12 cellular contexts compared by ENCODE assay signal in the genomic region with DNA sequence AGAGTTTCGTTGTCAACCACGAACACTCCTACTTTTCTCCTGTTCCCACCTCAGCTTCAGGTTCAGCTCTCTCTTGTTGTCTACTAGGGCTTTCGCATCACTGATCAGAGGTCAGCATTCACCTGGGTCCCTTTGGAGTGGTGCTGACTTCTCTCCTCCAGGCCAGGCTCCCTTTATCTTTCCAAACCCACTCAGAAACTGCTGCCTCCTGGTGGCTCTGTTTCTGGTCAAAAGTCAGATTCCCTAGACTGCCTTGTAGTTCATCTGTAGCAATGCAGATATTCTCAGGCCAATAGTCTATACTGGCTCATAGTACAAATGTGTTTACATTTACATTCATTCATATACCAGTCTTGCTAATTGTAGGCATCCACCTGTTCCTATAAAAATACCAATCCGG. TPM values are rescaled to one million over a fixed set of nuclear protein-coding genes. Genes with fewer than 3 reads are reported as not detected.
DNase-seq lines count a peak whose midpoint lies in the region; ATAC-seq and TF ChIP-seq lines count a peak whose summit lies in the region.
"Had no signal": no experiment of that assay in that cellular context is flagged by ENCODE, and none has a peak within 500 bp of the region (broad histone marks: within the 10 kb centered on the region; RNA-seq: fewer than 3 reads in every experiment).

No MANE protein-coding gene starts in this region.

- no peak overlapping the region for H3K4me2 ChIP-seq in GM23248 (ENCODE audit: unreplicated experiment)
- H3K4me2 ChIP-seq: BLaER1 had no signal

- no peaks in the 10 kb centered on the region; the same call in 1 of the 2 replicates for H3K27me3 ChIP-seq in GM23248 (replicated peaks; ENCODE audit: insufficient read depth)
- no peaks in the 10 kb centered on the region for H3K27me3 ChIP-seq in ovary
- H3K27me3 ChIP-seq: BLaER1 had no signal

- H3K4me3 ChIP-seq in GM23248 (no peak overlapping the region), WI38 (ENCODE audit: low read depth, low read length) (no peak overlapping the region), ovary (no peak overlapping the region)
- H3K4me3 ChIP-seq: BLaER1 had no signal

- TF ChIP-seq POLR2A in ovary (IDR thresholded peaks at IDR 0.05), result no peak

- in situ Hi-C loops in GM23248 (cut with MboI), result no loop called here

- H3K9ac ChIP-seq in GM23248, result no peak overlapping the region
- H3K9ac ChIP-seq: BLaER1 had no signal

- 0 out of 2 replicates have a peak, but pooled peaks have one; percentile 4 for TF ChIP-seq CTCF in 22Rv1 (IDR thresholded peaks at IDR 0.05)
- 0 out of 2 replicates have a peak, but pooled peaks have one; percentile 5 for TF ChIP-seq CTCF in WI38 (IDR thresholded peaks at IDR 0.05; ENCODE audit: low read depth, low read length)
- TF ChIP-seq CTCF in ovary (IDR thresholded peaks at IDR 0.05), result no peak

- WGBS in GM23248 (ENCODE audit: low coverage in 1 of 2, low lambda C conversion rate in 2 of 2, missing lambda C conversion rate in 2 of 2), 2 experiments, result 55 to 57% methylated on average over 4 of the region's 4 CpGs
- WGBS in ovary, 3 donors, result 68 to 79% (median 70%) methylated on average over 4 of the region's 4 CpGs

- no peak for TF ChIP-seq EP300 in ovary (IDR thresholded peaks at IDR 0.05)

- no peak overlapping the region for H3K27ac ChIP-seq in 22Rv1
- no peak overlapping the region for H3K27ac ChIP-seq in GM23248
- H3K27ac ChIP-seq in ovary, result no peak overlapping the region
- H3K27ac ChIP-seq: BLaER1 had no signal

- no peaks in the 10 kb centered on the region for H3K4me1 ChIP-seq in GM23248 (ENCODE audit: insufficient read depth)
- H3K4me1 ChIP-seq in ovary (ENCODE audit: insufficient read depth), result no peaks in the 10 kb centered on the region

- H3K9me2 ChIP-seq in GM23248 (ENCODE audit: insufficient read depth), result no peaks in the 10 kb centered on the region

- H3K9me3 ChIP-seq in GM23248 (ENCODE audit: low read depth), result no peaks in the 10 kb centered on the region
- H3K9me3 ChIP-seq in ovary, result no peaks in the 10 kb centered on the region
- H3K9me3 ChIP-seq: BLaER1 had no signal

- H3K36me3 ChIP-seq in GM23248 (ENCODE audit: low read depth), result no peaks in the 10 kb centered on the region
- H3K36me3 ChIP-seq in ovary, result no peaks in the 10 kb centered on the region
- H3K36me3 ChIP-seq: BLaER1 had no signal

- intact Hi-C loops in ovary (cut with DNase I), result no loop called here

- DNase-seq in GM23248 (peak; percentile 13), hepatic stellate cell (ENCODE audit: low spot score) (peak; percentile 8), GDM1 (lab: John Stamatoyannopoulos, UW) (no peak), ovary (no peak)
- DNase-seq: immature natural killer cell; KBM-7; stimulated activated CD4-positive, alpha-beta T cell treated with anti-CD3 and anti-CD28 coated beads, Interleukin-15, amount 100 ng/mL, for 24 hours had no signal

- no peaks in the 10 kb centered on the region for H4K20me1 ChIP-seq in GM23248 (ENCODE audit: insufficient read depth)
- H4K20me1 ChIP-seq: BLaER1 had no signal

- H3K79me2 ChIP-seq in GM23248 (ENCODE audit: insufficient read depth), result no peaks in the 10 kb centered on the region

- no peaks in the 10 kb centered on the region for H3F3A ChIP-seq in GM23248 (ENCODE audit: insufficient read depth)

- ATAC-seq in HG03159 (IDR thresholded peaks at IDR 0.05; ENCODE audit: unreplicated experiment), result no peak
- no peak for ATAC-seq in GM18868 (IDR thresholded peaks at IDR 0.05; ENCODE audit: unreplicated experiment)

- no peak overlapping the region for H2AFZ ChIP-seq in GM23248

RNA-seq across cellular contexts. Expression of a gene that starts 6.4 kb away (rescaled TPM):
- total RNA-seq in GM23248 (2014; rRNA removed; shearing (Covaris generic)), result 45.5 and 51.2 TPM in 2 replicates
- 77.5 and 83.4 TPM in 2 replicates for polyA plus RNA-seq in GM23248 (2016; fragmentation: Nextera tagmentation; extraction: Ambion mirVana)
- 10 to 100 TPM; 41.7 to 67.0 (median 52.4) TPM for total RNA-seq in ovary
- polyA plus RNA-seq in ovary, result 10 to 100 TPM; 35.4 to 39.0 TPM

RNA-seq across cellular contexts. Expression of a gene that starts 43.6 kb away (rescaled TPM):
- total RNA-seq in GM23248 (2014; rRNA removed; shearing (Covaris generic)), result 90.8 and 123 TPM in 2 replicates
- polyA plus RNA-seq in GM23248 (2016; fragmentation: Nextera tagmentation; extraction: Ambion mirVana) (47.2 and 47.4 TPM in 2 replicates), ovary (10 to 100 TPM; 64.0 to 75.4 TPM)
- total RNA-seq in ovary, result 100 to 1,000 TPM in 1 of 7 donors, 10 to 100 TPM in 6; 58.0 to 101 (median 64.7) TPM

Comparison
In these comparisons a context has a peak if more than half of its experiments do, and no peak if none do; other contexts are left out.
1. CTCF ChIP-seq: peak in 22Rv1 (single experiment) and WI38 (single experiment); none in ovary (0 of 3).
2. DNase-seq: peak in GM23248 (single experiment) and hepatic stellate cell (single experiment); none in GDM1 (single experiment) and ovary (0 of 5).